ENCODE assay signal across 25 cellular contexts in the genomic region with DNA sequence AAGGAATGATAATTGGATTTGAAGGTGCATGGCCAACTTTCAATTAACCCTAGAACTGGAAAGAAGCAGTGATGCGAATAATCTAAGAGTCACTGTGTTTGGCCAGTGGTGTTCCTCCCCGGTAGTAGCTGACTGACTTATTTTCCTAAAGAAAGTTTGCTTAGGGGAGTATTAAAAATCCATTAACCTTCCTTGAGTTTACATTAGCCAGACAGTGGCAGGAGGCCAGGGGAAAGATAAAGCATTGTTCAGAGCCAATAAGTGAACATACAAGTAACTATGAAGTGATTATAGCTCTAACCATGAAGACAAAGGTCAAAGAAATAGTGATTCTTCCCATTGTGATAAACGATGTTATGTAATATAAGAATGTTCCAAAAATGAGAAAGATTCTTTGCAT. TPM values are rescaled to one million over a fixed set of nuclear protein-coding genes. Genes with fewer than 3 reads are reported as not detected.
DNase-seq lines count a peak whose midpoint lies in the region; ATAC-seq, FAIRE-seq and TF ChIP-seq lines count a peak whose summit lies in the region.
"Had no signal": no experiment of that assay in that cellular context is flagged by ENCODE, and none has a peak within 500 bp of the region (broad histone marks: within the 10 kb centered on the region; RNA-seq: fewer than 3 reads in every experiment).

No MANE protein-coding gene starts in this region.

- ATAC-seq in body of pancreas = no peak
- ATAC-seq in pancreas = peak; percentile 44 to 90 (median 68)
- ATAC-seq: GM23338 had no signal

- H3K4me1 ChIP-seq in body of pancreas (peaks cover 9% of the 10 kb centered on the region), pancreas (peaks cover 0 to 3% (median 0%) of the 10 kb centered on the region in 3 donors), esophagus muscularis mucosa (peaks cover 0 to 9% (median 0%) of the 10 kb centered on the region in 4 donors)
- H3K4me1 ChIP-seq: Caco-2, HAP-1 had no signal

- H3K27ac Mint-ChIP-seq in activated CD4-positive, alpha-beta T cell treated with anti-CD3 and anti-CD28 coated beads, Interleukin-2, amount 10 ng/mL, durations not matched to agents 24 days and 14 days = no peak overlapping the region
- H3K27ac Mint-ChIP-seq: CD4-positive, CD25-positive, alpha-beta regulatory T cell; GM23338; IgD-negative memory B cell had no signal

- WGBS in body of pancreas, 2 donors = 17 to 18% methylated on average over 3 of the region's 3 CpGs
- WGBS in pancreas, 2 donors = 10 to 22% methylated on average over 3 of the region's 3 CpGs
- 19% methylated on average over 3 of the region's 3 CpGs for WGBS in esophagus muscularis mucosa

- H3K27me3 Mint-ChIP-seq in activated CD4-positive, alpha-beta T cell treated with anti-CD3 and anti-CD28 coated beads, Interleukin-2, amount 10 ng/mL, durations not matched to agents 24 days and 14 days = peaks cover 11% of the 10 kb centered on the region

- TF ChIP-seq CTCF in body of pancreas (IDR thresholded peaks at IDR 0.05) (no peak), pancreas (IDR thresholded peaks at IDR 0.05) (no peak), esophagus muscularis mucosa (IDR thresholded peaks at IDR 0.05) (no peak), D721Med (IDR thresholded peaks at IDR 0.05; ENCODE audit: insufficient read depth, missing control alignments) (no peak)

- H3K36me3 ChIP-seq in MG63 (no peaks in the 10 kb centered on the region), body of pancreas (replicated peaks in 1 of 2; ENCODE audit: insufficient read depth in 1 of 2, low read depth in 2 of 2) (no peaks in the 10 kb centered on the region), pancreas (no peaks in the 10 kb centered on the region), esophagus muscularis mucosa (no peaks in the 10 kb centered on the region)
- H3K36me3 ChIP-seq: HAP-1 had no signal

- TF ChIP-seq EP300 in esophagus muscularis mucosa (IDR thresholded peaks at IDR 0.05) = no peak

- H3K4me1 Mint-ChIP-seq in activated CD4-positive, alpha-beta T cell treated with anti-CD3 and anti-CD28 coated beads, Interleukin-2, amount 10 ng/mL, durations not matched to agents 24 days and 14 days = no peaks in the 10 kb centered on the region
- H3K4me1 Mint-ChIP-seq: CD4-positive, CD25-positive, alpha-beta regulatory T cell; GM23338; IgD-negative memory B cell had no signal

- DNase-seq in MG63 = peak; percentile 5
- peak; percentile 35 to 74 (median 52) for DNase-seq in body of pancreas
- peak in 4 of 6 donors; percentile 26 to 55 (median 32) for DNase-seq in pancreas
- DNase-seq in esophagus muscularis mucosa (ENCODE audit: extremely low spot score) = no peak
- no peak for DNase-seq in NCI-H526 (lab: John Stamatoyannopoulos, UW)
- no peak for DNase-seq in activated CD4-positive, alpha-beta T cell treated with anti-CD3 and anti-CD28 coated beads, Interleukin-2, amount 10 ng/mL, durations not matched to agents 24 days and 14 days
- no peak for DNase-seq in D721Med (ENCODE audit: insufficient read length, low spot score)
- DNase-seq: Caco-2; CD4-positive, CD25-positive, alpha-beta regulatory T cell; DMS153; NCI-H1417; NCI-H1694 treated with DMSO at 0.1 percent for 48 hours; NCI-H2081 treated with DMSO at 0.1 percent for 48 hours; NCI-H510A; NCI-H748 treated with DMSO at 0.1 percent for 48 hours; SHP77 treated with DMSO at 0.1 percent for 48 hours had no signal

- intact Hi-C loops in body of pancreas (cut with DNase I) = no loop called here
- intact Hi-C loops in pancreas (cut with DNase I) = no loop called here
- intact Hi-C loops in esophagus muscularis mucosa (cut with DNase I) = no loop called here
- intact Hi-C loops in activated CD4-positive, alpha-beta T cell treated with anti-CD3 and anti-CD28 coated beads, Interleukin-2, amount 10 ng/mL, durations not matched to agents 24 days and 14 days (cut with micrococcal nuclease) = no loop called here

- no peak for FAIRE-seq in pancreas (lab: Jason Lieb, UNC)
- FAIRE-seq in D721Med (lab: Jason Lieb, UNC) = no peak
- FAIRE-seq: G401.6, GM12892 had no signal

- TF ChIP-seq POLR2A in body of pancreas (IDR thresholded peaks at IDR 0.05) (no peak), esophagus muscularis mucosa (IDR thresholded peaks at IDR 0.05; ENCODE audit: low read depth) (no peak)

- H3K27me3 ChIP-seq in MG63 (peaks cover 62% of the 10 kb centered on the region), body of pancreas (no peaks in the 10 kb centered on the region), pancreas (no peaks in the 10 kb centered on the region), esophagus muscularis mucosa (peaks cover 0 to 40% (median 1%) of the 10 kb centered on the region in 4 donors)

- no peaks in the 10 kb centered on the region for H3K36me3 Mint-ChIP-seq in activated CD4-positive, alpha-beta T cell treated with anti-CD3 and anti-CD28 coated beads, Interleukin-2, amount 10 ng/mL, durations not matched to agents 24 days and 14 days (ENCODE audit: low read depth)
- H3K36me3 Mint-ChIP-seq: CD4-positive, CD25-positive, alpha-beta regulatory T cell had no signal

- H3K4me3 ChIP-seq in MG63 = no peak overlapping the region
- H3K4me3 ChIP-seq in body of pancreas = no peak overlapping the region
- no peak overlapping the region for H3K4me3 ChIP-seq in pancreas
- H3K4me3 ChIP-seq in esophagus muscularis mucosa = no peak overlapping the region
- H3K4me3 ChIP-seq: GM23338, HAP-1, SK-N-MC had no signal

- no peak overlapping the region for H3K4me3 Mint-ChIP-seq in activated CD4-positive, alpha-beta T cell treated with anti-CD3 and anti-CD28 coated beads, Interleukin-2, amount 10 ng/mL, durations not matched to agents 24 days and 14 days
- H3K4me3 Mint-ChIP-seq: CD4-positive, CD25-positive, alpha-beta regulatory T cell; GM23338; IgD-negative memory B cell had no signal

- H3K9me3 Mint-ChIP-seq in activated CD4-positive, alpha-beta T cell treated with anti-CD3 and anti-CD28 coated beads, Interleukin-2, amount 10 ng/mL, durations not matched to agents 24 days and 14 days = no peaks in the 10 kb centered on the region
- H3K9me3 Mint-ChIP-seq: IgD-negative memory B cell had no signal

- H3K27ac ChIP-seq in body of pancreas (no peak overlapping the region), pancreas (no peak overlapping the region), esophagus muscularis mucosa (replicated peaks in 1 of 4) (no peak overlapping the region)
- H3K27ac ChIP-seq: RWPE1, SK-N-MC had no signal

- H3K9me3 ChIP-seq in MG63 (no peaks in the 10 kb centered on the region), body of pancreas (no peaks in the 10 kb centered on the region), pancreas (no peaks in the 10 kb centered on the region), esophagus muscularis mucosa (no peaks in the 10 kb centered on the region)
- H3K9me3 ChIP-seq: Caco-2, HAP-1 had no signal

RNA-seq across cellular contexts. Expression of a gene that starts 8.9 kb away (rescaled TPM):
- not detected in 2 replicates for total RNA-seq in MG63 (2014; rRNA removed; shearing (Covaris generic); ENCODE audit: low replicate concordance)
- not detected for total RNA-seq in body of pancreas
- total RNA-seq in pancreas = not detected
- polyA plus RNA-seq in pancreas = not detected
- total RNA-seq in esophagus muscularis mucosa = not detected
- not detected in 2 replicates for total RNA-seq in activated CD4-positive, alpha-beta T cell treated with anti-CD3 and anti-CD28 coated beads, Interleukin-2, amount 10 ng/mL, durations not matched to agents 24 days and 14 days
- total RNA-seq: Caco-2; CD4-positive, CD25-positive, alpha-beta regulatory T cell; GM23338; M059J had no signal
- polyA plus RNA-seq: BJ; CD4-positive, CD25-positive, alpha-beta regulatory T cell; GM23338; IgD-negative memory B cell had no signal

RNA-seq across cellular contexts. Expression of a gene that starts 13.4 kb away (rescaled TPM):
- 93.1 and 153 TPM in 2 replicates for total RNA-seq in MG63 (2014; rRNA removed; shearing (Covaris generic); ENCODE audit: low replicate concordance)
- total RNA-seq in body of pancreas = 10 to 100 TPM; 35.5 to 48.8 TPM
- total RNA-seq in pancreas = 10 to 100 TPM; 30.2 to 74.3 (median 39.9) TPM
- polyA plus RNA-seq in pancreas = 10 to 100 TPM; 72.8 to 76.0 TPM
- 10 to 100 TPM; 51.0 to 59.3 (median 53.6) TPM for total RNA-seq in esophagus muscularis mucosa
- 54.3 and 59.4 TPM in 2 replicates for total RNA-seq in activated CD4-positive, alpha-beta T cell treated with anti-CD3 and anti-CD28 coated beads, Interleukin-2, amount 10 ng/mL, durations not matched to agents 24 days and 14 days

Comparison
In these comparisons a context has a peak if more than half of its experiments do, and no peak if none do; other contexts are left out.
1. DNase-seq: peak in MG63 (single experiment), body of pancreas (4 of 4) and pancreas (4 of 6); none in esophagus muscularis mucosa (single experiment), NCI-H526 (0 of 2), activated CD4-positive, alpha-beta T cell treated with anti-CD3 and anti-CD28 coated beads, Interleukin-2, amount 10 ng/mL, durations not matched to agents 24 days and 14 days (single experiment) and D721Med (single experiment).